ENCODE assay signal across 8 cellular contexts in the genomic region with DNA sequence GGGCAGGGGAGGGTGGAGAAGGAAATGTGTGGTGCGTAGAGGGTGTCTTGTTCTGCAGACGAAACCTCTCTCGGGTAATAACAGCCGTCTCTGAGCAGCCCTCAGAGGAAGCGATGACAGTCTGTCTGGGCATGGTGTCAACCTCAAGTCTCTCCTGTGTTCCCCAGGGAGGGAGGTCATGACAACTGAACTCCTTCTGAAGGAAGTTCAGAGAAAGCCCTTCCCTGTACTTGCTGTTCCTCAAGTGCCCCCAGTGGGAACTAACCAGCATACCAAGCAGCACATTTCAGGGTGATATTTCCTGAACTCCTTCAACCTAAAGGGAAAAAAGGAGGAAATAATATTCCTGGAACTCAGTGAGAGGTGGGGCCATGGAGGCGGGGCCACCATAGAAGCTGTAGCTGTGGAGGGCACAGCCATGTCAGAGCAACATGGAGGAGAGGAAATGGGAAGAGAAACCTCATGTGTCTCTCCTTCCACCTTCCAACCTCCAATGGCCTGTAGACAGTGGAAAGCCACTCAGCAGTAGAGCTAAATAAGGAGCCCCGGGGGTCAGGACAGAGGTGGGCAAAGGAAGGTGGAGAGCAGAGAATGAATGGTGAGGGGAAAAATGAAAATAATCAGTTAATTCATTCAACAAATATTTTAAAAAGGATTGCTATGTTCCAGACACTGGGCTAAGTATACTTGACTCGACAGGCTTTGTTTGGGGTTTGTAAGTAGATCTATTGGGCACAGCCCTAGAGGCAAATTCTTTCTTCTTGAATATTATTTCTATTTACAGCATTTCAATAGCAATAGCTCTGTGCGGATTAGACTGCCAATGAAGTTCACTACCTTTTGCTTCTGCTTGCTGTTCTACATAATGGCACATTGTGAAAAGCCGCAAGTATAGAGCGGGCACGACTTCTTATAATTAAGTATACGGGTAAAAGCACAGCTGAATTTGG.
DNase-seq lines count a peak whose midpoint lies in the region; ATAC-seq and TF ChIP-seq lines count a peak whose summit lies in the region.

No MANE protein-coding gene starts in this region.

- H3K9me3 ChIP-seq in breast epithelium = no peaks in the 10 kb centered on the region
- no peaks in the 10 kb centered on the region for H3K9me3 ChIP-seq in prostate gland

- DNase-seq in GM19238 (ENCODE audit: insufficient read length, low spot score) (peak; percentile 57), T-helper 2 cell (peak in 4 of 5 experiments; percentile 14 to 95 (median 60)), breast epithelium (ENCODE audit: low spot score in 2 of 2) (peak in 1 of 2 donors; percentile 59), prostate gland (ENCODE audit: low spot score) (peak; percentile 7), superior temporal gyrus (ENCODE audit: extremely low spot score) (no peak), DMS53 treated with DMSO at 0.1 percent for 48 hours (lab: John Stamatoyannopoulos, UW; ENCODE audit: unreplicated experiment) (no peak), dedifferentiated amniotic fluid mesenchymal stem cell (ENCODE audit: extremely low spot score) (no peak)

- intact Hi-C loops in breast epithelium (cut with DNase I; ENCODE audit: low total_unique reads) (no loop called here), prostate gland (cut with DNase I) (no loop called here)

- no peak for TF ChIP-seq CTCF in breast epithelium (IDR thresholded peaks at IDR 0.05)
- TF ChIP-seq CTCF in prostate gland (IDR thresholded peaks at IDR 0.05) = no peak

- H3K36me3 ChIP-seq in breast epithelium (no peaks in the 10 kb centered on the region), prostate gland (no peaks in the 10 kb centered on the region)

- TF ChIP-seq POLR2A in breast epithelium (IDR thresholded peaks at IDR 0.05) (no peak), prostate gland (IDR thresholded peaks at IDR 0.05) (no peak)

- H3K4me1 ChIP-seq in breast epithelium = no peaks in the 10 kb centered on the region
- no peaks in the 10 kb centered on the region for H3K4me1 ChIP-seq in prostate gland (replicated peaks)

- 69% methylated on average over 13 of the region's 13 CpGs for WGBS in prostate gland

- ATAC-seq in HG03064 (IDR thresholded peaks at IDR 0.05; ENCODE audit: low read depth, unreplicated experiment) = peak; percentile 99

- peak overlapping the region; percentile 78 to 85 for H3K27ac ChIP-seq in breast epithelium
- H3K27ac ChIP-seq in prostate gland = no peak overlapping the region

- no peaks in the 10 kb centered on the region for H3K27me3 ChIP-seq in breast epithelium
- H3K27me3 ChIP-seq in prostate gland (replicated peaks; ENCODE audit: insufficient read depth) = no peaks in the 10 kb centered on the region

- H3K4me3 ChIP-seq in breast epithelium (no peak overlapping the region), prostate gland (no peak overlapping the region)

Comparison
In these comparisons a context has a peak if more than half of its experiments do, and no peak if none do; other contexts are left out.
1. DNase-seq: peak in GM19238 (single experiment), T-helper 2 cell (4 of 5) and prostate gland (single experiment); none in superior temporal gyrus (single experiment), DMS53 treated with DMSO at 0.1 percent for 48 hours (single experiment) and dedifferentiated amniotic fluid mesenchymal stem cell (single experiment).
2. H3K27ac ChIP-seq: peak in breast epithelium (2 of 2); none in prostate gland (0 of 2).